Comparison of ENCODE assay signal across 8 cellular contexts in genomic region chr19:51366050-51366998, GRCh38. TPM values are rescaled to one million over a fixed set of nuclear protein-coding genes. Genes with fewer than 3 reads are reported as not detected.
DNase-seq lines count a peak whose midpoint lies in the region; ATAC-seq and FAIRE-seq lines count a peak whose summit lies in the region.

ETFB (minus strand) TSS chr19:51366388; CDS start chr19:51366326, 62 bp downstream.

- DNase-seq in NOMO-1 treated with DMSO at 0.1 percent for 48 hours (lab: John Stamatoyannopoulos, UW; ENCODE audit: unreplicated experiment) (peak; percentile 99), lung microvascular endothelial cell (ENCODE audit: low read depth in 2 of 2) (peak; percentile 98)
- DNase-seq in effector CD8-positive, alpha-beta T cell (lab: John Stamatoyannopoulos, UW), result peak; percentile 89
- DNase-seq in stimulated activated CD4-positive, alpha-beta T cell treated with anti-CD3 and anti-CD28 coated beads, TNF-alpha, amount 100 ng/mL, for 24 hours (ENCODE audit: low read depth in 3 of 3), result peak; percentile 87 to 96 (median 89)

- POLR2A ChIA-PET in activated CD8-positive, alpha-beta memory T cell treated with anti-CD3 and anti-CD28 coated beads for 36 hours (lab: Charles Lee), result interaction anchor here (2.9 kb wide), 1 partner anchor 28 kb away, joined by 12 read pairs; no protein-coding TSS in a partner anchor

- ATAC-seq in GM18867 (IDR thresholded peaks at IDR 0.05; ENCODE audit: unreplicated experiment) (peak; percentile 53), HG03280 (IDR thresholded peaks at IDR 0.05; ENCODE audit: unreplicated experiment) (peak; percentile 52)

- peak; percentile 82 for FAIRE-seq in A204.1 (lab: Jason Lieb, UNC)

- CTCF ChIA-PET in activated CD8-positive, alpha-beta memory T cell treated with anti-CD3 and anti-CD28 coated beads for 36 hours (lab: Charles Lee), result interaction anchor here (1.3 to 1.7 kb wide), 3 partner anchors 27 to 42 kb away, joined by 4 to 5 read pairs (median 5); no protein-coding TSS in a partner anchor

RNA-seq across cellular contexts. Expression of gene ETFB, which starts in this region (rescaled TPM):
- total RNA-seq in activated CD8-positive, alpha-beta memory T cell treated with anti-CD3 and anti-CD28 coated beads for 36 hours, result 100 to 1,000 TPM; 127 to 130 TPM
- total RNA-seq in lung microvascular endothelial cell, result 71.7 and 82.9 TPM in 2 replicates

Comparison
In these comparisons a context has a peak if more than half of its experiments do, and no peak if none do; other contexts are left out.
1. Peak in every context shown above with its lines: DNase-seq and ATAC-seq.